Comparison of ENCODE assay signal across 9 cellular contexts in genomic region chr14:105091335-105092123, GRCh38. TPM values are rescaled to one million over a fixed set of nuclear protein-coding genes. Genes with fewer than 3 reads are reported as not detected.
A peak's percentile ranks its signal among the peaks of the same experiment; 100 is the strongest.
DNase-seq lines count a peak whose midpoint lies in the region; ATAC-seq lines count a peak whose summit lies in the region.
"Had no signal": no experiment of that assay in that cellular context is flagged by ENCODE, and none has a peak within 500 bp of the region (broad histone marks: within the 10 kb centered on the region; RNA-seq: fewer than 3 reads in every experiment).

No MANE protein-coding gene starts in this region.

- no peak overlapping the region for H3K4me3 ChIP-seq in thymus (ENCODE audit: low read length)

- H3K36me3 ChIP-seq in thymus (ENCODE audit: control insufficient read depth, insufficient read depth), result no peaks in the 10 kb centered on the region

- peaks cover 54% of the 10 kb centered on the region for H3K27me3 ChIP-seq in thymus (ENCODE audit: control insufficient read depth, insufficient read depth)

- H3K9me3 ChIP-seq in thymus (ENCODE audit: control insufficient read depth), result no peaks in the 10 kb centered on the region

- 89% methylated on average over 22 of the region's 22 CpGs for whole genome bisulfite sequencing in thymus

- H3K4me1 ChIP-seq in thymus (ENCODE audit: control insufficient read depth, insufficient read depth, low read length), result peaks cover 4% of the 10 kb centered on the region

- H3K27ac ChIP-seq in thymus (ENCODE audit: low read depth), result peak overlapping the region; percentile 66

- ATAC-seq in left lobe of liver (peak; percentile 79), HG03439 (IDR thresholded peaks at IDR 0.05; ENCODE audit: unreplicated experiment) (no peak)

- peak; percentile 71 for DNase-seq in NCI-H345 (lab: John Stamatoyannopoulos, UW)
- no peak for DNase-seq in NCI-H345 treated with DMSO at 0.1 percent for 48 hours (lab: John Stamatoyannopoulos, UW; ENCODE audit: unreplicated experiment)
- DNase-seq in amniotic epithelial cell (ENCODE audit: low read depth), result peak; percentile 55
- DNase-seq in left lobe of liver (ENCODE audit: low spot score), result peak; percentile 97
- DNase-seq in stimulated activated naive CD4-positive, alpha-beta T cell (lab: John Stamatoyannopoulos, UW), result no peak
- DNase-seq in GF-D8 (lab: John Stamatoyannopoulos, UW), result no peak

RNA-seq across cellular contexts. Expression of gene GPR132, which starts 26.3 kb away (rescaled TPM):
- 0.40 TPM for total RNA-seq in left lobe of liver
- polyA plus RNA-seq in thymus, result 7.4 TPM
- polyA plus RNA-seq: neural cell had no signal

Comparison
In these comparisons a context has a peak if more than half of its experiments do, and no peak if none do; other contexts are left out.
1. DNase-seq: peak in NCI-H345 (single experiment), amniotic epithelial cell (single experiment) and left lobe of liver (single experiment); none in NCI-H345 treated with DMSO at 0.1 percent for 48 hours (single experiment), stimulated activated naive CD4-positive, alpha-beta T cell (0 of 6) and GF-D8 (single experiment).